ENCODE assay signal across 10 cellular contexts in the genomic region with DNA sequence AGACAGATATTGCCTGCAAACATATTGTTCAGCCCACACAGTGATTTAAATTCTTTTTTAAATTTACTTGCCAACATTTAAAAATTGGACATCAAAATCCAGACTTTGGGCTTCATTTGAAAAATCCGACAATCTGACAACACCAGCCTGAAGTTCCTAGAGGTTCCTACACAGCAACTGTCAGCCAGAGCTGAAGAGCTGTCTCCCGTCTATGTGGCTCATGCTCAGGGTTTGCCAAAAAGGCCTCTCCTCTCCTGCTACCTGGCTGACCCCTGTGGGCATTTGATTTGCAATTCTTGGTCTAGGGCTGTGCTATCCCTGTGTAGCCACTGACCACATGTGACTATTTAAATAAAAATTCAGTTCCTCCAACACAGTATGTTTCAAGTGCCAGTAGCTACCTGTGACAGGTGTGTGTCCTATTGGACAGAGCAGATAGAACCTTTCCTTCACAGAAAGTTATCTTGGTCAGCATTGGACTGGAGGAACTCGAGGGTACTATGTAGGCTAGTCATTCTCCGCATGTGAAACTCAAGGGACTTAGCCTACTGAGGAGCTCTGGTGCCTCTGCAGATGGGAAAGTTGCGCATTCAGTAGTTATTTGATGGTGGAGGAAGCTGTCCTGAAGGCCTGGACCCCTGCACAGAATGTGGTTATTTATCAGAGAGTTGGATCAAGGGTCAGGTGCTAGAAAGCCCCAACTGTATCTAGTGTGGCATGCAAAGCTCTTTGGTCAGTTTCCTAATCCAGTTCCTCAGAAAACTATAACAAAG. TPM values are rescaled to one million over a fixed set of nuclear protein-coding genes. Genes with fewer than 3 reads are reported as not detected.
DNase-seq lines count a peak whose midpoint lies in the region; ATAC-seq and TF ChIP-seq lines count a peak whose summit lies in the region.
"Had no signal": no experiment of that assay in that cellular context is flagged by ENCODE, and none has a peak within 500 bp of the region (broad histone marks: within the 10 kb centered on the region; RNA-seq: fewer than 3 reads in every experiment).

No MANE protein-coding gene starts in this region.

- H3K27ac ChIP-seq in subcutaneous abdominal adipose tissue (ENCODE audit: low read depth, low read length): peak overlapping the region; percentile 97

- H3K9me3 ChIP-seq in subcutaneous abdominal adipose tissue (ENCODE audit: control insufficient read depth in 5 of 5, low read length in 5 of 5): no peaks in the 10 kb centered on the region

- H3K4me1 ChIP-seq in subcutaneous abdominal adipose tissue (ENCODE audit: control insufficient read depth in 5 of 5, insufficient read depth in 5 of 5, low read length in 5 of 5): peaks cover 21 to 86% (median 81%) of the 10 kb centered on the region in 5 donors

- POLR2A ChIA-PET in activated CD4-positive, alpha-beta T cell treated with anti-CD3 and anti-CD28 coated beads for 36 hours (lab: Charles Lee): interaction anchor here (0.5 to 0.9 kb wide), 4 partner anchors 9 to 181 kb away, joined by 3 to 7 read pairs (median 3); no protein-coding TSS in a partner anchor
- POLR2A ChIA-PET in T-cell (lab: Charles Lee): no interaction called here

- peak overlapping the region in 4 of 5 donors; percentile 4 to 98 (median 38) for H3K9ac ChIP-seq in subcutaneous abdominal adipose tissue (ENCODE audit: low read length in 5 of 5)

- intact Hi-C loops in activated CD4-positive, alpha-beta T cell treated with anti-CD3 and anti-CD28 coated beads for 36 hours (cut with DNase I, micrococcal nuclease): loop anchor here (5.0 to 10.0 kb wide), 3 partner anchors 619 to 1186 kb away; partner anchors contain the start of genes IQCK (in 1 of the 2) and KNOP1 (in 1 of the 2)

- CTCF ChIA-PET in activated CD4-positive, alpha-beta T cell treated with anti-CD3 and anti-CD28 coated beads for 36 hours (lab: Charles Lee): interaction anchor here (0.5 to 1.1 kb wide), 4 partner anchors 20 to 239 kb away, joined by 3 to 6 read pairs (median 3); no protein-coding TSS in a partner anchor
- CTCF ChIA-PET in T-cell (lab: Charles Lee): interaction anchor here in 1 of 2 donors (0.7 to 1.3 kb wide), 2 partner anchors 11 to 105 kb away, joined by 3 read pairs; no protein-coding TSS in a partner anchor

- ATAC-seq in activated CD4-positive, alpha-beta T cell treated with anti-CD3 and anti-CD28 coated beads for 36 hours: no peak
- ATAC-seq in T-cell (replicated peaks in 1 of 4) (no peak), GM21528 (IDR thresholded peaks at IDR 0.05; ENCODE audit: low FRiP score, unreplicated experiment) (no peak)

- H3K27me3 Mint-ChIP-seq in activated CD4-positive, alpha-beta T cell treated with anti-CD3 and anti-CD28 coated beads for 36 hours: no peaks in the 10 kb centered on the region
- no peaks in the 10 kb centered on the region for H3K27me3 Mint-ChIP-seq in T-cell
- H3K27me3 Mint-ChIP-seq in glutamatergic neuron (ENCODE audit: unreplicated experiment): peaks cover 2% of the 10 kb centered on the region

- no peaks in the 10 kb centered on the region for H3K9me3 Mint-ChIP-seq in activated CD4-positive, alpha-beta T cell treated with anti-CD3 and anti-CD28 coated beads for 36 hours (ENCODE audit: low read depth)
- H3K9me3 Mint-ChIP-seq in T-cell: no peaks in the 10 kb centered on the region
- H3K9me3 Mint-ChIP-seq in glutamatergic neuron (ENCODE audit: unreplicated experiment): peaks cover 14% of the 10 kb centered on the region

- no peak for DNase-seq in activated CD4-positive, alpha-beta T cell treated with anti-CD3 and anti-CD28 coated beads for 36 hours
- DNase-seq in activated CD4-positive, alpha-beta T cell treated with anti-CD3 and anti-CD28 coated beads for 1 hour: no peak
- DNase-seq in T-cell: no peak
- no peak for DNase-seq in glutamatergic neuron
- DNase-seq in D341Med (ENCODE audit: low spot score): no peak
- no peak for DNase-seq in NCI-H1092 (lab: John Stamatoyannopoulos, UW)
- DNase-seq: kidney had no signal

- TF ChIP-seq CTCF in glutamatergic neuron (IDR thresholded peaks at IDR 0.05; ENCODE audit: partially characterized antibody, unreplicated experiment): no peak

- peak overlapping the region; percentile 34 for H3K4me3 Mint-ChIP-seq in activated CD4-positive, alpha-beta T cell treated with anti-CD3 and anti-CD28 coated beads for 36 hours
- H3K4me3 Mint-ChIP-seq in T-cell (peak overlapping the region in 1 of 3 donors; percentile 21), glutamatergic neuron (ENCODE audit: unreplicated experiment) (peak overlapping the region; percentile 44)

- no peaks in the 10 kb centered on the region for H3K27me3 ChIP-seq in subcutaneous abdominal adipose tissue (ENCODE audit: control insufficient read depth in 5 of 5, insufficient read depth in 4 of 5, low read length in 5 of 5)
- H3K27me3 ChIP-seq: cardiac muscle cell had no signal

- H3K4me1 Mint-ChIP-seq in activated CD4-positive, alpha-beta T cell treated with anti-CD3 and anti-CD28 coated beads for 36 hours: peaks cover 53% of the 10 kb centered on the region
- H3K4me1 Mint-ChIP-seq in T-cell: peaks cover 58 to 72% (median 64%) of the 10 kb centered on the region in 3 donors
- peaks cover 12% of the 10 kb centered on the region for H3K4me1 Mint-ChIP-seq in glutamatergic neuron (ENCODE audit: low read depth, unreplicated experiment)

- peaks cover 32% of the 10 kb centered on the region for H3K36me3 Mint-ChIP-seq in activated CD4-positive, alpha-beta T cell treated with anti-CD3 and anti-CD28 coated beads for 36 hours (ENCODE audit: low read depth)
- H3K36me3 Mint-ChIP-seq in T-cell: no peaks in the 10 kb centered on the region
- no peaks in the 10 kb centered on the region for H3K36me3 Mint-ChIP-seq in glutamatergic neuron (ENCODE audit: unreplicated experiment)

- no peaks in the 10 kb centered on the region for H3K36me3 ChIP-seq in subcutaneous abdominal adipose tissue (ENCODE audit: control insufficient read depth in 5 of 5, insufficient read depth in 5 of 5, low read length in 5 of 5)
- H3K36me3 ChIP-seq: cardiac muscle cell had no signal

- H3K27ac Mint-ChIP-seq in activated CD4-positive, alpha-beta T cell treated with anti-CD3 and anti-CD28 coated beads for 36 hours: peak overlapping the region; percentile 28
- H3K27ac Mint-ChIP-seq in T-cell (peak overlapping the region; percentile 76 to 82), glutamatergic neuron (ENCODE audit: unreplicated experiment) (peak overlapping the region; percentile 67)

- H3K4me3 ChIP-seq in subcutaneous abdominal adipose tissue (ENCODE audit: low read depth in 1 of 5, low read length in 5 of 5): no peak overlapping the region
- H3K4me3 ChIP-seq: cardiac muscle cell had no signal

RNA-seq across cellular contexts. Expression of gene LYRM1, which starts 2.7 kb away (rescaled TPM):
- total RNA-seq in activated CD4-positive, alpha-beta T cell treated with anti-CD3 and anti-CD28 coated beads for 36 hours: 10 to 100 TPM; 24.7 to 29.5 TPM
- total RNA-seq in T-cell: 10 to 100 TPM; 16.2 to 23.6 (median 19.6) TPM
- 23.2 TPM for total RNA-seq in glutamatergic neuron (ENCODE audit: unreplicated experiment)

RNA-seq across cellular contexts. Expression of gene DCUN1D3, which starts 3.1 kb away (rescaled TPM):
- 1 to 10 TPM; 4.2 to 5.1 TPM for total RNA-seq in activated CD4-positive, alpha-beta T cell treated with anti-CD3 and anti-CD28 coated beads for 36 hours
- 1 to 10 TPM; 3.3 to 7.5 (median 5.7) TPM for total RNA-seq in T-cell
- 15.3 TPM for total RNA-seq in glutamatergic neuron (ENCODE audit: unreplicated experiment)

Comparison
In these comparisons a context has a peak if more than half of its experiments do, and no peak if none do; other contexts are left out.
1. H3K27ac Mint-ChIP-seq: peak in every context shown above with its lines; median percentile 79 in T-cell; 67 in glutamatergic neuron; 28 in activated CD4-positive, alpha-beta T cell treated with anti-CD3 and anti-CD28 coated beads for 36 hours.